Comparison of ENCODE assay signal across 8 cellular contexts in genomic region chr9:32526042-32526706, GRCh38. TPM values are rescaled to one million over a fixed set of nuclear protein-coding genes. Genes with fewer than 3 reads are reported as not detected.
DNase-seq lines count a peak whose midpoint lies in the region; ATAC-seq and TF ChIP-seq lines count a peak whose summit lies in the region.

Gene RIGI (minus strand): TSS chr9:32526196. CDS start chr9:32526166, 30 bp downstream.

- no peaks in the 10 kb centered on the region for H3K36me3 ChIP-seq in BJ (ENCODE audit: control insufficient read depth, insufficient read depth, low read length)
- no peaks in the 10 kb centered on the region for H3K36me3 ChIP-seq in right lobe of liver

- H3K27ac ChIP-seq in right lobe of liver = peak within 1 kb of the TSS; percentile 84 to 91 (median 87)

- DNase-seq in BJ (ENCODE audit: low read depth) = peak; percentile 59
- DNase-seq in NCI-H524 (lab: John Stamatoyannopoulos, UW) = peak; percentile 68 to 73
- peak; percentile 76 for DNase-seq in activated CD4-positive, alpha-beta T cell treated with anti-CD3 and anti-CD28 coated beads, Interleukin-2, amount 50 U/mL, for 1 hour
- DNase-seq in dermis microvascular lymphatic vessel endothelial cell (ENCODE audit: low read depth in 2 of 2) = peak; percentile 92 to 96
- peak; percentile 96 to 97 (median 97) for DNase-seq in right lobe of liver
- DNase-seq in stimulated activated CD4-positive, alpha-beta T cell treated with anti-CD3 and anti-CD28 coated beads, Interleukin-4, amount 100 ng/mL, for 4 hours = peak; percentile 61 to 82

- H3K9me3 ChIP-seq in right lobe of liver = no peaks in the 10 kb centered on the region

- WGBS in right lobe of liver (ENCODE audit: insufficient coverage, low coverage, low lambda C conversion rate, missing lambda C conversion rate) = 0% methylated on average over 32 of the region's 37 CpGs

- TF ChIP-seq CTCF in BJ (IDR thresholded peaks at IDR 0.05; ENCODE audit: insufficient read depth, low read depth, low read length) = peak; percentile 37
- peak; percentile 48 to 66 (median 58) for TF ChIP-seq CTCF in right lobe of liver (IDR thresholded peaks at IDR 0.05)

- H3K4me3 ChIP-seq in BJ (ENCODE audit: low read depth, low read length) (peak within 1 kb of the TSS; percentile 68), right lobe of liver (peak within 1 kb of the TSS; percentile 65 to 74 (median 68))

- peak; percentile 63 for ATAC-seq in HG03439 (IDR thresholded peaks at IDR 0.05; ENCODE audit: unreplicated experiment)
- peak; percentile 92 to 96 (median 94) for ATAC-seq in right lobe of liver

- peak; percentile 77 for TF ChIP-seq POLR2A in GM19193 (IDR thresholded peaks at IDR 0.05; ENCODE audit: extremely low read depth, insufficient read depth, insufficient read length)
- peak; percentile 79 for TF ChIP-seq POLR2A in right lobe of liver (IDR thresholded peaks at IDR 0.05)

- intact Hi-C loops in right lobe of liver (cut with DNase I) = loop anchor here in 1 of 2 donors (5.0 to 10.0 kb wide), 2 partner anchors 91 to 149 kb away; no protein-coding TSS in a partner anchor

- POLR2A ChIA-PET in BJ (lab: Charles Lee) = interaction anchor here (0.6 kb wide), 2 partner anchors 25 to 475 kb away, joined by 14 to 15 read pairs; no protein-coding TSS in a partner anchor

- H3K27me3 ChIP-seq in BJ (ENCODE audit: control insufficient read depth, insufficient read depth, low read length) (no peaks in the 10 kb centered on the region), right lobe of liver (no peaks in the 10 kb centered on the region)

- CTCF ChIA-PET in BJ (lab: Yijun Ruan, JAX) = interaction anchor here (0.7 to 3.6 kb wide), 10 partner anchors 10 to 442 kb away, joined by 3 to 41 read pairs (median 3); no protein-coding TSS in a partner anchor

- peaks cover 0 to 24% (median 9%) of the 10 kb centered on the region in 4 donors for H3K4me1 ChIP-seq in right lobe of liver

RNA-seq across cellular contexts. Expression of gene RIGI, which starts in this region (rescaled TPM):
- 2.4 and 5.1 TPM in 2 replicates for polyA plus RNA-seq in BJ (2011; rRNA removed)
- 2.2 and 3.0 TPM in 2 replicates for polyA minus RNA-seq in BJ (2011; rRNA and poly(A)+ RNA removed)
- total RNA-seq in dermis microvascular lymphatic vessel endothelial cell (14.0 and 15.3 TPM in 2 replicates), right lobe of liver (1 to 10 TPM; 2.7 to 6.1 (median 4.8) TPM)

Comparison
In these comparisons a context has a peak if more than half of its experiments do, and no peak if none do; other contexts are left out.
1. Peak in every context shown above with its lines: DNase-seq, ATAC-seq, H3K4me3 ChIP-seq and H3K27ac ChIP-seq.